Comparison of ENCODE assay signal across 27 cellular contexts in the genomic region with DNA sequence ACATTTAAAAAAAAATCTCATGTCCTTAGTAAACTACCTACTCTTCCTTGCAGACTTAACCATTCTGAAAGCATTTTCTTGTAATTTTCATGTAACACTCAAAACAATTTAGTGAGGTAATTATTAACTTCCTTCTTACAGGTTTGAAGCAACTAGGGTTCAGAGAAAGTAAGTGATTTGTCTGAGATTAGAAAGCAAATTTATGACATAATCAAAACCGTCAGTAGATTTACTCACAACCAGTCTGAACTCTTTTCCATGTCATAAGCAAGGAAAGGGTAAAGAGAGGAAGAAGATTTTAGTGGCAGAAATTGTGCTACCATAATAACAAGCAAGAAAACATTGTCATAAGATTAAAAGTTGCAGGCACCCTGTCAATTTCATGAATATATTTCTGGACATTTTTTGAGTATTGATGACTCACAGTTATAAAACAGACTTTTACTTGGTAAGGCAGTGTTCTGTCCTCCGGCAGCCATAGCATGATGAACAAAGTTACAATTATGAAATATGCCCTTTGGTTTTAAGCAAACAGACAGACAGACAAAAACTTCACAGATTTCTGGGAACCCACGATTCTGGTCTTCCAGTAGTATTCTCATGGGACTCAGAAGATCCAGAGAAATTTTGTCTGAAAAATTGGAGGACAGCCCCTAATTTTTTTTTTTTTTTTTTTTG.
"Had no signal": no experiment of that assay in that cellular context is flagged by ENCODE, and none has a peak within 500 bp of the region (broad histone marks: within the 10 kb centered on the region; RNA-seq: fewer than 3 reads in every experiment).

No MANE protein-coding gene starts in this region.

- H3K27ac ChIP-seq: brain microvascular endothelial cell, coronary artery, dorsolateral prefrontal cortex, foreskin keratinocyte, gastroesophageal sphincter, WERI-Rb-1 had no signal

- H3K4me1 ChIP-seq: foreskin keratinocyte, gastroesophageal sphincter had no signal

- H3K27me3 ChIP-seq: brain microvascular endothelial cell, dorsolateral prefrontal cortex, foreskin keratinocyte, gastroesophageal sphincter had no signal

- DNase-seq: activated B cell treated with CpG ODN at 0.5 μM for 24 hours; activated CD4-positive, alpha-beta T cell treated with anti-CD3 and anti-CD28 coated beads for 48 hours; activated CD4-positive, alpha-beta T cell treated with anti-CD3 and anti-CD28 coated beads, Interleukin-2, amount 50 U/mL, for 1 hour; activated CD4-positive, alpha-beta T cell treated with anti-CD3 and anti-CD28 coated beads, Interleukin-2, amount 50 U/mL, for 48 hours; activated CD8-positive, alpha-beta memory T cell treated with anti-CD3 and anti-CD28 coated beads for 24 hours; activated CD8-positive, alpha-beta T cell treated with anti-CD3 and anti-CD28 coated beads for 36 hours; activated effector memory CD4-positive, alpha-beta T cell treated with Interleukin-2 at 50 U/mL for 16 hours; activated gamma-delta T cell treated with Interleukin-2 at 50 U/mL for 16 hours; activated naive CD4-positive, alpha-beta T cell treated with anti-CD3 and anti-CD28 coated beads, Interleukin-2, amount 50 U/mL, for 16 hours; activated naive CD4-positive, alpha-beta T cell treated with Interleukin-2 at 50 U/mL for 16 hours; activated T-cell treated with anti-CD3 and anti-CD28 coated beads, Interleukin-2, amount 50 U/mL, for 4 hours; amniotic stem cell; anterior cingulate cortex; brain microvascular endothelial cell; dorsolateral prefrontal cortex; effector memory CD4-positive, alpha-beta T cell; endodermal cell; foreskin keratinocyte; T-helper 1 cell; T-helper 17 cell; T1000; WERI-Rb-1 had no signal

- ATAC-seq: activated CD4-positive, CD25-positive, alpha-beta regulatory T cell treated with anti-CD3 and anti-CD28 coated beads, Interleukin-2, amount 50 U/mL, for 24 hours; activated CD8-positive, alpha-beta T cell treated with anti-CD3 and anti-CD28 coated beads for 36 hours; activated T-cell treated with anti-CD3 and anti-CD28 coated beads, Interleukin-2, amount 50 U/mL, for 4 hours; activated T-helper 17 cell treated with anti-CD3 and anti-CD28 coated beads, Interleukin-2, amount 50 U/mL, for 72 hours; esophagus mucosa; foreskin keratinocyte; gastroesophageal sphincter; T-helper 17 cell had no signal

- H3K36me3 ChIP-seq: brain microvascular endothelial cell, gastroesophageal sphincter, WERI-Rb-1 had no signal

- H3K4me3 ChIP-seq: coronary artery, dorsolateral prefrontal cortex, gastroesophageal sphincter had no signal

- H3K9me3 ChIP-seq: gastroesophageal sphincter had no signal
